Comparison of ENCODE assay signal across 8 cellular contexts in the genomic region with DNA sequence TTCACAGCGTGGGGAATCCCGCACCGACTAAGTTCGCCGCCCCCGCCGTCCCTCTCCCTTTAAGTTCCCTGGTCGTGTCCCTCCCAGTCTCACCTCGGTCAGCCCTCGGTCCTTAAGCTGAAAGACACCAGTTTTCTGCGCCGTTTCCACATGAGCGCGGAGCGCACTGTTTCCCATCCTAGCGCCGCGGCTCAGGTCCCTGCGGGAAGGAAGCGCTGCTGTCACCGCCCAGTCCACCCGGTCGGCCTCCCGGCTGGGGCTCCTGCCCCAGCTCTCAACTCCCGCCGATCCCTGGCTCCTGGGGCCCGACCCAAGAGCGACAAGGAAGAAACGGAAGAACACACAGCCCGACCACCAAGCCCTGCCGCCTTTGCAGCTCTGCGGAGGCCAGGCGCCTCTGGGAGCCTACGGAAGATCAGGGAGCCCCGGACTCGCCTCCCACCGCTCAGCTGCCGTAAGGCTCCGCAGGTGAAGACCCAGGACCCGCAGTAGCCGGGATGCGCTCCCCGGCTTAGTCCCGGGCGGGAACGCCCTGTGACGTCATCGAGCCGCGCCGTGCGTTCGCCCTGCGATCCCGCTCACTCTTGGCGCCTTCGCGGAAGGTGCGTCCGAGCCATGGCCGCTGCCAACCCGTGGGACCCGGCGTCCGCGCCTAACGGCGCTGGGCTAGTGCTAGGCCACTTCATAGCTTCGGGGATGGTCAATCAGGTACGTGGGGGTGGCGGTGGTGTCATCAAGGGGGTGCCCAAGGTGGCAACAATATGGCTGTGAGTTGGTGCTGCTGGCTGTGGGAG. TPM values are rescaled to one million over a fixed set of nuclear protein-coding genes. Genes with fewer than 3 reads are reported as not detected.
DNase-seq lines count a peak whose midpoint lies in the region; ATAC-seq lines count a peak whose summit lies in the region.

A gene (plus strand): TSS at position 581 of the 794 bp plus-strand sequence. CDS start 35 bp downstream, at position 616.
A gene (minus strand): TSS at position 536 of the 794 bp plus-strand sequence. CDS start 359 bp downstream, at position 177.

- peak; percentile 72 for ATAC-seq in GM19351 (IDR thresholded peaks at IDR 0.05; ENCODE audit: unreplicated experiment)
- peak; percentile 85 for ATAC-seq in HG03521 (IDR thresholded peaks at IDR 0.05; ENCODE audit: unreplicated experiment)

- peak; percentile 37 to 86 (median 78) for DNase-seq in C1 segment of cervical spinal cord (lab: John Stamatoyannopoulos, UW)
- peak; percentile 41 for DNase-seq in NCI-H82 treated with DMSO at 0.1 percent for 48 hours (lab: John Stamatoyannopoulos, UW; ENCODE audit: unreplicated experiment)
- DNase-seq in activated CD8-positive, alpha-beta memory T cell treated with anti-CD3 and anti-CD28 coated beads for 1 hour (ENCODE audit: extremely low read depth in 1 of 2, low read depth in 1 of 2) = peak; percentile 71 to 87
- DNase-seq in effector CD8-positive, alpha-beta T cell (lab: John Stamatoyannopoulos, UW) = peak; percentile 79
- DNase-seq in lung microvascular endothelial cell (ENCODE audit: low read depth in 2 of 2) = peak; percentile 87 to 92
- DNase-seq in stimulated activated CD4-positive, alpha-beta T cell treated with anti-CD3 and anti-CD28 coated beads, TNF-alpha, amount 100 ng/mL, for 4 hours (ENCODE audit: low read depth in 3 of 3) = peak; percentile 72 to 82 (median 79)

RNA-seq across cellular contexts. Expression of the first gene that starts in this region (rescaled TPM):
- total RNA-seq in lung microvascular endothelial cell = 17.5 and 17.9 TPM in 2 replicates

RNA-seq across cellular contexts. Expression of the second gene that starts in this region (rescaled TPM):
- 12.4 and 15.3 TPM in 2 replicates for total RNA-seq in lung microvascular endothelial cell

Comparison
In these comparisons a context has a peak if more than half of its experiments do, and no peak if none do; other contexts are left out.
1. Peak in every context shown above with its lines: DNase-seq and ATAC-seq.